Comparison of ENCODE assay signal across 12 cellular contexts in genomic region chr18:74063023-74063422, GRCh38.
DNase-seq lines count a peak whose midpoint lies in the region; ATAC-seq and TF ChIP-seq lines count a peak whose summit lies in the region.
"Had no signal": no experiment of that assay in that cellular context is flagged by ENCODE, and none has a peak within 500 bp of the region (broad histone marks: within the 10 kb centered on the region; RNA-seq: fewer than 3 reads in every experiment).

No MANE protein-coding gene starts in this region.

- H3K4me3 Mint-ChIP-seq in CD4-positive, CD25-positive, alpha-beta regulatory T cell = peak overlapping the region in 1 of 4 donors; percentile 51
- H3K4me3 Mint-ChIP-seq in activated CD8-positive, alpha-beta T cell treated with anti-CD3 and anti-CD28 coated beads, Interleukin-2, amount 10 ng/mL, durations not matched to agents 7 days and 5 days = no peak overlapping the region
- H3K4me3 Mint-ChIP-seq in effector memory CD8-positive, alpha-beta T cell = no peak overlapping the region
- H3K4me3 Mint-ChIP-seq: activated T-helper 17 cell treated with anti-CD3 and anti-CD28 coated beads, Interleukin-2, amount 50 U/mL, for 72 hours had no signal

- no peaks in the 10 kb centered on the region for H3K9me3 ChIP-seq in CD4-positive, CD25-positive, alpha-beta regulatory T cell (ENCODE audit: control insufficient read depth in 2 of 2, low read length in 2 of 2)
- peaks cover 0 to under 1% (median 0%) of the 10 kb centered on the region in 3 donors for H3K9me3 ChIP-seq in esophagus squamous epithelium
- H3K9me3 ChIP-seq: Caco-2, testis had no signal

- WGBS in esophagus squamous epithelium, 2 donors = 47 to 56% methylated on average over 1 to 3 of the region's 3 CpGs

- POLR2A ChIA-PET in activated CD8-positive, alpha-beta T cell treated with anti-CD3 and anti-CD28 coated beads, Interleukin-2, amount 10 ng/mL, durations not matched to agents 7 days and 5 days (lab: Charles Lee) = interaction anchor here (3.6 kb wide), 1 partner anchor 20 kb away, joined by 50 read pairs; no protein-coding TSS in a partner anchor

- H3K4me3 ChIP-seq in CD4-positive, CD25-positive, alpha-beta regulatory T cell (ENCODE audit: low read depth, low read length) = peak overlapping the region; percentile 42
- no peak overlapping the region for H3K4me3 ChIP-seq in esophagus squamous epithelium
- H3K4me3 ChIP-seq: SK-N-MC, testis had no signal

- DNase-seq in CD4-positive, CD25-positive, alpha-beta regulatory T cell = peak in 1 of 3 donors; percentile 86
- DNase-seq in activated CD8-positive, alpha-beta T cell treated with anti-CD3 and anti-CD28 coated beads, Interleukin-2, amount 10 ng/mL, durations not matched to agents 7 days and 5 days = peak; percentile 48
- no peak for DNase-seq in effector memory CD8-positive, alpha-beta T cell
- no peak for DNase-seq in putamen (ENCODE audit: low spot score)
- no peak for DNase-seq in dedifferentiated amniotic fluid mesenchymal stem cell (ENCODE audit: extremely low spot score)
- DNase-seq in esophagus squamous epithelium (lab: John Stamatoyannopoulos, UW) = no peak
- DNase-seq: Caco-2, testis had no signal

- H3K36me3 ChIP-seq in CD4-positive, CD25-positive, alpha-beta regulatory T cell (ENCODE audit: control insufficient read depth, insufficient read depth, low read length) = no peaks in the 10 kb centered on the region
- no peaks in the 10 kb centered on the region for H3K36me3 ChIP-seq in esophagus squamous epithelium

- H3K4me1 Mint-ChIP-seq in CD4-positive, CD25-positive, alpha-beta regulatory T cell = peaks cover 4 to 39% (median 27%) of the 10 kb centered on the region in 4 donors
- peaks cover 39% of the 10 kb centered on the region for H3K4me1 Mint-ChIP-seq in activated CD8-positive, alpha-beta T cell treated with anti-CD3 and anti-CD28 coated beads, Interleukin-2, amount 10 ng/mL, durations not matched to agents 7 days and 5 days (ENCODE audit: low read depth)
- peaks cover 0 to 5% of the 10 kb centered on the region in 2 donors for H3K4me1 Mint-ChIP-seq in effector memory CD8-positive, alpha-beta T cell (ENCODE audit: low read depth in 2 of 2)
- H3K4me1 Mint-ChIP-seq: activated T-helper 17 cell treated with anti-CD3 and anti-CD28 coated beads, Interleukin-2, amount 50 U/mL, for 72 hours had no signal

- no peak for TF ChIP-seq CTCF in esophagus squamous epithelium (IDR thresholded peaks at IDR 0.05)

- ATAC-seq in CD4-positive, CD25-positive, alpha-beta regulatory T cell (ENCODE audit: low read depth in 2 of 2) = peak; percentile 57 to 63
- ATAC-seq in GM19023 (IDR thresholded peaks at IDR 0.05; ENCODE audit: unreplicated experiment) = peak; percentile 50
- peak; percentile 62 for ATAC-seq in HG03378 (IDR thresholded peaks at IDR 0.05; ENCODE audit: unreplicated experiment)
- ATAC-seq in activated CD8-positive, alpha-beta T cell treated with anti-CD3 and anti-CD28 coated beads, Interleukin-2, amount 10 ng/mL, durations not matched to agents 7 days and 5 days = peak; percentile 48
- no peak for ATAC-seq in effector memory CD8-positive, alpha-beta T cell (replicated peaks)
- ATAC-seq: activated T-helper 17 cell treated with anti-CD3 and anti-CD28 coated beads, Interleukin-2, amount 50 U/mL, for 72 hours had no signal

- peak overlapping the region; percentile 20 for H3K27ac ChIP-seq in CD4-positive, CD25-positive, alpha-beta regulatory T cell (ENCODE audit: insufficient read depth, low read length, poor library complexity, severe bottlenecking)
- H3K27ac ChIP-seq in esophagus squamous epithelium = no peak overlapping the region
- H3K27ac ChIP-seq: SK-N-MC, testis had no signal

- intact Hi-C loops in esophagus squamous epithelium (cut with DNase I) = no loop called here

- no peaks in the 10 kb centered on the region for H3K27me3 Mint-ChIP-seq in CD4-positive, CD25-positive, alpha-beta regulatory T cell
- H3K27me3 Mint-ChIP-seq in activated CD8-positive, alpha-beta T cell treated with anti-CD3 and anti-CD28 coated beads, Interleukin-2, amount 10 ng/mL, durations not matched to agents 7 days and 5 days (ENCODE audit: low read depth) = no peaks in the 10 kb centered on the region
- H3K27me3 Mint-ChIP-seq in effector memory CD8-positive, alpha-beta T cell = peaks cover 32 to 50% of the 10 kb centered on the region in 2 donors

- CTCF ChIA-PET in activated CD8-positive, alpha-beta T cell treated with anti-CD3 and anti-CD28 coated beads, Interleukin-2, amount 10 ng/mL, durations not matched to agents 7 days and 5 days (lab: Charles Lee) = interaction anchor here (1.1 to 5.2 kb wide), 7 partner anchors 14 to 64 kb away, joined by 3 to 90 read pairs (median 9); no protein-coding TSS in a partner anchor

- H3K9me3 Mint-ChIP-seq in CD4-positive, CD25-positive, alpha-beta regulatory T cell = peaks cover 0 to 2% (median 0%) of the 10 kb centered on the region in 7 donors
- H3K9me3 Mint-ChIP-seq in activated CD8-positive, alpha-beta T cell treated with anti-CD3 and anti-CD28 coated beads, Interleukin-2, amount 10 ng/mL, durations not matched to agents 7 days and 5 days (ENCODE audit: insufficient read depth) = no peaks in the 10 kb centered on the region
- H3K9me3 Mint-ChIP-seq in effector memory CD8-positive, alpha-beta T cell = no peaks in the 10 kb centered on the region
- H3K9me3 Mint-ChIP-seq: activated T-helper 17 cell treated with anti-CD3 and anti-CD28 coated beads, Interleukin-2, amount 50 U/mL, for 72 hours had no signal

- no peaks in the 10 kb centered on the region for H3K36me3 Mint-ChIP-seq in CD4-positive, CD25-positive, alpha-beta regulatory T cell
- H3K36me3 Mint-ChIP-seq in activated CD8-positive, alpha-beta T cell treated with anti-CD3 and anti-CD28 coated beads, Interleukin-2, amount 10 ng/mL, durations not matched to agents 7 days and 5 days (ENCODE audit: low read depth) = peaks cover 4% of the 10 kb centered on the region
- H3K36me3 Mint-ChIP-seq in effector memory CD8-positive, alpha-beta T cell (ENCODE audit: insufficient read depth) = peaks cover 2% of the 10 kb centered on the region

- no peaks in the 10 kb centered on the region for H3K27me3 ChIP-seq in CD4-positive, CD25-positive, alpha-beta regulatory T cell (ENCODE audit: control insufficient read depth, insufficient read depth, low read length)
- H3K27me3 ChIP-seq in esophagus squamous epithelium = no peaks in the 10 kb centered on the region
- H3K27me3 ChIP-seq: testis had no signal

- H3K4me1 ChIP-seq in CD4-positive, CD25-positive, alpha-beta regulatory T cell (ENCODE audit: control insufficient read depth, insufficient read depth, low read length, poor library complexity, severe bottlenecking) = peaks cover 17% of the 10 kb centered on the region
- no peaks in the 10 kb centered on the region for H3K4me1 ChIP-seq in esophagus squamous epithelium
- H3K4me1 ChIP-seq: Caco-2, testis had no signal

- no peak for TF ChIP-seq POLR2A in esophagus squamous epithelium (IDR thresholded peaks at IDR 0.05)

- H3K27ac Mint-ChIP-seq in CD4-positive, CD25-positive, alpha-beta regulatory T cell = peak overlapping the region; percentile 1 to 89 (median 39)
- no peak overlapping the region for H3K27ac Mint-ChIP-seq in activated CD8-positive, alpha-beta T cell treated with anti-CD3 and anti-CD28 coated beads, Interleukin-2, amount 10 ng/mL, durations not matched to agents 7 days and 5 days
- no peak overlapping the region for H3K27ac Mint-ChIP-seq in effector memory CD8-positive, alpha-beta T cell
- H3K27ac Mint-ChIP-seq: activated T-helper 17 cell treated with anti-CD3 and anti-CD28 coated beads, Interleukin-2, amount 50 U/mL, for 72 hours had no signal

Comparison
In these comparisons a context has a peak if more than half of its experiments do, and no peak if none do; other contexts are left out.
1. H3K27ac Mint-ChIP-seq: peak in CD4-positive, CD25-positive, alpha-beta regulatory T cell (3 of 3); none in activated CD8-positive, alpha-beta T cell treated with anti-CD3 and anti-CD28 coated beads, Interleukin-2, amount 10 ng/mL, durations not matched to agents 7 days and 5 days (single experiment) and effector memory CD8-positive, alpha-beta T cell (0 of 2).